8 cellular contexts compared by ENCODE assay signal in genomic region chr5:177006265-177006972, GRCh38. TPM values are rescaled to one million over a fixed set of nuclear protein-coding genes. Genes with fewer than 3 reads are reported as not detected.
A peak's percentile ranks its signal among the peaks of the same experiment; 100 is the strongest.
DNase-seq lines count a peak whose midpoint lies in the region; ATAC-seq and TF ChIP-seq lines count a peak whose summit lies in the region.

Gene UIMC1, minus strand, starts transcription at chr5:177006779. Its CDS starts 24,164 bp downstream, at chr5:176982615.

- POLR2A ChIA-PET in AG04449 (lab: Yijun Ruan, JAX), result interaction anchor here (0.6 kb wide), 1 partner anchor 21 kb away, joined by 3 read pairs; no protein-coding TSS in a partner anchor

- H3K27ac ChIP-seq in spleen, result peak within 1 kb of the TSS; percentile 91 to 98 (median 96)

- H3K36me3 ChIP-seq in spleen, result no peaks in the 10 kb centered on the region

- peak; percentile 58 for DNase-seq in AG04449 (ENCODE audit: low read depth, low spot score)
- DNase-seq in NCI-H446 (lab: John Stamatoyannopoulos, UW), result peak; percentile 80 to 93
- peak; percentile 82 for DNase-seq in activated CD4-positive, CD25-positive, alpha-beta regulatory T cell treated with anti-CD3 and anti-CD28 coated beads, Interleukin-2, amount 50 U/mL, for 16 hours (ENCODE audit: low read depth, low spot score)
- DNase-seq in central memory CD4-positive, alpha-beta T cell, result peak; percentile 87
- peak; percentile 87 for DNase-seq in inferior parietal cortex (ENCODE audit: extremely low spot score)
- DNase-seq in spleen, result peak; percentile 97

- intact Hi-C loops in spleen (cut with DNase I; ENCODE audit: low total_unique reads), result no loop called here

- no peaks in the 10 kb centered on the region for H3K27me3 ChIP-seq in spleen (replicated peaks in 1 of 7)

- H3K4me3 ChIP-seq in AG04449 (ENCODE audit: low read depth, low read length) (peak within 1 kb of the TSS; percentile 90), spleen (peak within 1 kb of the TSS; percentile 85 to 98 (median 94))

- peaks cover 14 to 45% (median 39%) of the 10 kb centered on the region in 6 donors for H3K4me1 ChIP-seq in spleen

- TF ChIP-seq CTCF in AG04449 (IDR thresholded peaks at IDR 0.05; ENCODE audit: insufficient read depth, low read length, missing control alignments) (no peak), spleen (IDR thresholded peaks at IDR 0.05 in 8 of 11, conservative IDR thresholded peaks at IDR 0.05 in 3 of 11) (peak in 3 of 11 experiments; percentile 11 to 13 (median 12))

- WGBS in spleen, 5 donors, result 0 to 1% (median 0%) methylated on average over 36 to 83 of the region's 83 CpGs

- TF ChIP-seq POLR2A in GM18951 (IDR thresholded peaks at IDR 0.05; ENCODE audit: extremely low read depth, insufficient read depth, insufficient read length) (peak; percentile 66), spleen (IDR thresholded peaks at IDR 0.05) (peak in 1 of 3 donors; percentile 20)

- CTCF ChIA-PET in AG04449 (lab: Yijun Ruan, JAX), result interaction anchor here (1.0 to 2.9 kb wide), 12 partner anchors 9 to 348 kb away, joined by 3 to 13 read pairs (median 4); partner anchors contain the start of gene ZNF346

- peak; percentile 74 for ATAC-seq in HG03175 (IDR thresholded peaks at IDR 0.05; ENCODE audit: unreplicated experiment)

- in situ Hi-C loops in GM18951 (cut with MboI; ENCODE audit: low sequenced_read_pairs, unreplicated experiment), result no loop called here

- no peaks in the 10 kb centered on the region for H3K9me3 ChIP-seq in spleen

RNA-seq across cellular contexts. Expression of gene UIMC1, which starts in this region (rescaled TPM):
- 10 to 100 TPM; 41.4 to 81.8 (median 58.3) TPM for total RNA-seq in spleen
- polyA plus RNA-seq in spleen, result 10 to 100 TPM; 34.4 to 41.0 (median 39.6) TPM

Comparison
In these comparisons a context has a peak if more than half of its experiments do, and no peak if none do; other contexts are left out.
1. Peak in every context shown above with its lines: DNase-seq, ATAC-seq, H3K4me3 ChIP-seq and H3K27ac ChIP-seq.